ENCODE assay signal across 10 cellular contexts in the genomic region with DNA sequence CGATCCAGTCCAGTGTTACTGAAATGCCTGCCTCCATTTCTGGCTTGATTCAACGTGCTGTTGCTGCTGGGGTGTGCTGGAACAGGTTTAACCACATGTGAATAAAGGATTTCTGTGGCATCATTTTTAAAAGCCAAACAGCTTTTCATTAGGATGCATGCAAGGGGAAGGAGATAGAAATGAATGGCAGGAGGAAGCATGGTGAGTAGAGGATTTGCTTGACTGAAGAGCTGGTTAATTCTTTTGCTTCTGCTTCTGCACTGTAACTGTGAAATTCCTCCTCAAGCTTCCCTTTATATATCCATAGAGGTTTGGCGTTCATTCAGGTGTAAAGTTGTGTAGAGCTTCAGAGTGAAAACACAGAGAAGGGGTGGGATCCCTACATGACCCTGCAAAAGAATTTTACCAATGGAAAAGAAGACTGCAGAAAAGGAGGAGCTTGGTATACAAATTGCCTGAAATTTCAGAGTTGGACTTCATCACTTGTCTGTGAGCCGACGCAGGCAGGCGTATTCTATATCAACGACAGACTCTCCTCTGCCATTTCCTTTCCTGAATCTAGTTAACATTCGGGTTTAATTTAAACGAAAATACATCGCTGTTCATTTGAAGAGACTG. TPM values are rescaled to one million over a fixed set of nuclear protein-coding genes. Genes with fewer than 3 reads are reported as not detected.
DNase-seq lines count a peak whose midpoint lies in the region; TF ChIP-seq lines count a peak whose summit lies in the region.
"Had no signal": no experiment of that assay in that cellular context is flagged by ENCODE, and none has a peak within 500 bp of the region (broad histone marks: within the 10 kb centered on the region; RNA-seq: fewer than 3 reads in every experiment).

A gene with protein sequence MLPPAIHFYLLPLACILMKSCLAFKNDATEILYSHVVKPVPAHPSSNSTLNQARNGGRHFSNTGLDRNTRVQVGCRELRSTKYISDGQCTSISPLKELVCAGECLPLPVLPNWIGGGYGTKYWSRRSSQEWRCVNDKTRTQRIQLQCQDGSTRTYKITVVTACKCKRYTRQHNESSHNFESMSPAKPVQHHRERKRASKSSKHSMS (minus strand): TSS at position 270 of the 618 bp plus-strand sequence. CDS start 70 bp downstream, at position 200.

- H3K9me3 ChIP-seq in mammary epithelial cell (replicated peaks; ENCODE audit: insufficient read depth, low read length): no peaks in the 10 kb centered on the region
- H3K9me3 ChIP-seq in tibial nerve: no peaks in the 10 kb centered on the region

- POLR2A ChIA-PET in MCF 10A (lab: Yijun Ruan, JAX): no interaction called here

- CTCF ChIA-PET in MCF 10A (lab: Yijun Ruan, JAX) (interaction anchor here (1.2 to 1.6 kb wide), 2 partner anchors 34 to 99 kb away, joined by 3 to 6 read pairs; no protein-coding TSS in a partner anchor), mammary epithelial cell (lab: Charles Lee; ENCODE audit: low non-redundant PET) (interaction anchor here (0.6 kb wide), 1 partner anchor 277 kb away, joined by 5 read pairs; no protein-coding TSS in a partner anchor)

- H3K27ac ChIP-seq in mammary epithelial cell (ENCODE audit: insufficient read depth, low read depth, low read length) (peak within 1 kb of the TSS; percentile 64), tibial nerve (peak within 1 kb of the TSS in 3 of 4 donors; percentile 12 to 70 (median 44))

- H2AFZ ChIP-seq in mammary epithelial cell (ENCODE audit: low read depth, low read length): peak within 1 kb of the TSS; percentile 97

- dilution Hi-C loops in mammary epithelial cell (cut with HindIII; ENCODE audit: low sequenced_read_pairs): no loop called here

- H3K4me3 ChIP-seq in mammary epithelial cell (replicated peaks in 1 of 3; ENCODE audit: insufficient read depth in 1 of 3, low read depth in 2 of 3, low read length in 3 of 3): peak within 1 kb of the TSS; percentile 24 to 60 (median 54)
- peak within 1 kb of the TSS in 2 of 4 donors; percentile 7 to 31 for H3K4me3 ChIP-seq in tibial nerve

- peak within 1 kb of the TSS; percentile 33 for H3K9ac ChIP-seq in mammary epithelial cell (ENCODE audit: insufficient read depth, low read length)

- TF ChIP-seq CTCF in MCF 10A (IDR thresholded peaks at IDR 0.05; ENCODE audit: unreplicated experiment) (no peak), mammary epithelial cell (conservative IDR thresholded peaks at IDR 0.05 in 1 of 2, IDR thresholded peaks at IDR 0.05 in 1 of 2; ENCODE audit: extremely low read depth in 1 of 2, insufficient read depth in 1 of 2, low read depth in 1 of 2, low read length in 2 of 2) (no peak), tibial nerve (IDR thresholded peaks at IDR 0.05) (no peak)

- in situ Hi-C loops in T47D (cut with HindIII; ENCODE audit: low pct_unique_long_range_greater_than_20kb, low sequenced_read_pairs) (no loop called here), mammary epithelial cell (cut with MboI; ENCODE audit: low sequenced_read_pairs in 2 of 2) (no loop called here)

- H3K4me3 Mint-ChIP-seq in MCF 10A (ENCODE audit: unreplicated experiment): no peak within 1 kb of the TSS

- DNase-seq in T47D (ENCODE audit: low read depth in 1 of 2, low spot score in 1 of 2) (peak; percentile 12 to 55), MCF 10A (ENCODE audit: unreplicated experiment) (no peak), mammary epithelial cell (peak; percentile 63), kidney tubule cell (ENCODE audit: low spot score) (peak; percentile 58), tibial nerve (ENCODE audit: low spot score in 2 of 2) (no peak), NCI-H2029 treated with DMSO at 0.1 percent for 48 hours (lab: John Stamatoyannopoulos, UW) (no peak), LoVo (ENCODE audit: low spot score) (no peak)
- DNase-seq in activated CD8-positive, alpha-beta memory T cell treated with anti-CD3 and anti-CD28 coated beads, Interleukin-2, amount 50 U/mL, for 48 hours: no peak

- H3K4me1 Mint-ChIP-seq in MCF 10A (ENCODE audit: insufficient read depth, unreplicated experiment): no peaks in the 10 kb centered on the region

- H3K9me3 Mint-ChIP-seq in MCF 10A (ENCODE audit: unreplicated experiment): no peaks in the 10 kb centered on the region

- no peaks in the 10 kb centered on the region for H3K79me2 ChIP-seq in mammary epithelial cell (ENCODE audit: insufficient read depth, low read length)

- no peak for TF ChIP-seq POLR2A in tibial nerve (IDR thresholded peaks at IDR 0.05)

- 2% methylated on average over 10 of the region's 10 CpGs for WGBS in mammary epithelial cell (ENCODE audit: low coverage, missing lambda C conversion rate)
- WGBS in tibial nerve, 2 donors: 6 to 11% methylated on average over 10 of the region's 10 CpGs

- H4K20me1 ChIP-seq in mammary epithelial cell (ENCODE audit: insufficient read depth, low read length): no peaks in the 10 kb centered on the region

- peaks cover 53% of the 10 kb centered on the region for H3K27me3 Mint-ChIP-seq in MCF 10A (ENCODE audit: insufficient read depth, unreplicated experiment)

- H3K36me3 Mint-ChIP-seq in MCF 10A (ENCODE audit: insufficient read depth, unreplicated experiment): no peaks in the 10 kb centered on the region

- H3K4me1 ChIP-seq in mammary epithelial cell (ENCODE audit: insufficient read depth, low read length) (peaks cover 18% of the 10 kb centered on the region), tibial nerve (peaks cover 0 to 7% (median 0%) of the 10 kb centered on the region in 4 donors)

- peak within 1 kb of the TSS; percentile 95 for H3K4me2 ChIP-seq in mammary epithelial cell (ENCODE audit: insufficient read depth, low read depth, low read length)

- no peak within 1 kb of the TSS for H3K27ac Mint-ChIP-seq in MCF 10A (ENCODE audit: low read depth, unreplicated experiment)

- H3K36me3 ChIP-seq in mammary epithelial cell (ENCODE audit: insufficient read depth, low read length): no peaks in the 10 kb centered on the region
- H3K36me3 ChIP-seq in tibial nerve: no peaks in the 10 kb centered on the region

- TF ChIP-seq EP300 in tibial nerve (IDR thresholded peaks at IDR 0.05): no peak

- intact Hi-C loops in MCF 10A (cut with micrococcal nuclease): no loop called here
- intact Hi-C loops in mammary epithelial cell (cut with micrococcal nuclease): loop anchor here (2.0 kb wide), 1 partner anchor 33 kb away; no protein-coding TSS in a partner anchor

- no peaks in the 10 kb centered on the region for H3K27me3 ChIP-seq in mammary epithelial cell (ENCODE audit: insufficient read depth, low read length)
- no peaks in the 10 kb centered on the region for H3K27me3 ChIP-seq in tibial nerve

- no TSS peak for BruUV-seq in MCF 10A (replicated peaks; lab: Mats Ljungman, UMichigan)
- no TSS peak for BruUV-seq in mammary epithelial cell (replicated peaks; lab: Mats Ljungman, UMichigan)

RNA-seq across cellular contexts. Expression of the gene that starts here (rescaled TPM):
- total RNA-seq in MCF 10A (2022) (not detected in 2 replicates), mammary epithelial cell (10 to 100 TPM in 1 of 2 donors, under 1 TPM in 1; 0.73 to 40.0 TPM), tibial nerve (1 to 10 TPM in 2 of 4 donors, under 1 TPM in 2; 0.39 to 2.4 (median 1.5) TPM)
- 1.5 TPM for polyA plus RNA-seq in mammary epithelial cell
- polyA minus RNA-seq in mammary epithelial cell: not detected
- total RNA-seq: A673; T-helper 2 cell treated with Interferon-gamma antibody and Interleukin-4, amounts not matched to agents 100 ng/mL and 5 ng/mL, for 36 hours had no signal

Comparison
In these comparisons a context has a peak if more than half of its experiments do, and no peak if none do; other contexts are left out.
1. DNase-seq: peak in T47D (2 of 2), mammary epithelial cell (single experiment) and kidney tubule cell (single experiment); none in MCF 10A (single experiment), tibial nerve (0 of 2), NCI-H2029 treated with DMSO at 0.1 percent for 48 hours (single experiment), activated CD8-positive, alpha-beta memory T cell treated with anti-CD3 and anti-CD28 coated beads, Interleukin-2, amount 50 U/mL, for 48 hours (single experiment) and LoVo (single experiment).